ENCODE assay signal across 17 cellular contexts in the genomic region with DNA sequence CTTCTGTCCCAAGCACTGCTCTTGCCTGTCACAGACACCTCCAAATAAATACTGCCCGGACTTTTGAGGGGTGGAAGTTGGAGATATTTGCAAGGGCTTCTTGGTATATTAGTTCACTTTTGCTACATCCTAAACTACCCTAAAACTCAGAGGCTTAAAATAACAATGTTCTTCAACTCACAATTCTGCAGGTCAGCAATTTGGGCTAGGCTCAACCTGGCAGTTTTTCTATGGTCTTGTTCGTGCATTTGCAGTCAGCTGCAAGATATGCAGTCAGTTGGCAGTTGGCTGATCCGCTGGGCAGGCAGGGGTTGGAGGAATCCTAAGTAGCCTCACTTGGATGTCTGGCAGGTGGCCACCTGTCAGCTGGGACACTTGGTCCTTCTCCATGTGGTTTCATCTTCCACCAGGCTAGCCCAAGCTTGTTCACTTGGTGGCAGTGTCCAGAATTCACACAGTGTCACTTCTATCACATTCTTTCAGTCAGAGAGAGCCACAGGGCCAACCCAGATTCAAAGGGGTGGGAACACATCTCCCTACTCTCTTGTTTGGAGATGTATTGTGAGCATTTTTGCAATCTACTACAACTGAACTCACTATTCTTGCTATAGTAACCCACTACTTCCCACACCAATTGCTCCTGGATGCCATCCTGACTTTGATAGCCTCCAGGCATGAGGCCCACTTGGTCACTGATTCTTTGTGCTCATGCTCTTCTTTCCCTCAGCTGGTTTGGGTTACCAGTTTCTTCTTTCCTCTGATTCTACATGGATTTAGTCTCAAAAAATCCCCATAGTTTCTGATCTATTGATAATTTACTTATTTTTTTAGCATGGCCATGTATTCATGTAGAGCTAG.
"Had no signal": no experiment of that assay in that cellular context is flagged by ENCODE, and none has a peak within 500 bp of the region (broad histone marks: within the 10 kb centered on the region; RNA-seq: fewer than 3 reads in every experiment).

No MANE protein-coding gene starts in this region.

- H2AFZ ChIP-seq: neural progenitor cell had no signal

- H3K9me3 ChIP-seq: body of pancreas, mucosa of descending colon, thyroid gland had no signal

- H3K27ac ChIP-seq: body of pancreas, dorsolateral prefrontal cortex, epithelial cell of prostate, foreskin keratinocyte, left lung, neural progenitor cell, thyroid gland had no signal

- H3K27me3 ChIP-seq: body of pancreas, dorsolateral prefrontal cortex, foreskin keratinocyte, left lung, neural progenitor cell, thyroid gland had no signal

- H3K36me3 ChIP-seq: left lung, neural progenitor cell, thyroid gland had no signal

- DNase-seq: activated CD4-positive, alpha-beta T cell treated with anti-CD3 and anti-CD28 coated beads, Interleukin-2, amount 10 ng/mL, durations not matched to agents 7 days and 5 days; activated CD8-positive, alpha-beta T cell treated with anti-CD3 and anti-CD28 coated beads, Interleukin-2, amount 10 ng/mL, durations not matched to agents 7 days and 5 days; activated naive CD4-positive, alpha-beta T cell treated with anti-CD3 and anti-CD28 coated beads for 36 hours; activated T-cell treated with anti-CD3 and anti-CD28 coated beads, Interleukin-2, amount 50 U/mL, for 24 hours; body of pancreas; central memory CD4-positive, alpha-beta T cell; dorsolateral prefrontal cortex; foreskin keratinocyte; kidney; left lung; mucosa of descending colon; naive thymus-derived CD4-positive, alpha-beta T cell; stimulated activated CD4-positive, alpha-beta T cell treated with anti-CD3 and anti-CD28 coated beads, Interleukin-2, amount 100 ng/mL, for 24 hours; stimulated activated naive CD4-positive, alpha-beta T cell treated with Interleukin-2 at 50 U/mL for 16 hours; thyroid gland had no signal

- H3K4me2 ChIP-seq: neural progenitor cell had no signal

- H3K4me1 ChIP-seq: body of pancreas, foreskin keratinocyte, left lung, neural progenitor cell, thyroid gland had no signal

- ATAC-seq: activated CD8-positive, alpha-beta T cell treated with anti-CD3 and anti-CD28 coated beads, Interleukin-2, amount 10 ng/mL, durations not matched to agents 7 days and 5 days; body of pancreas; foreskin keratinocyte; left lung; mucosa of descending colon; naive thymus-derived CD4-positive, alpha-beta T cell had no signal

- H3K9ac ChIP-seq: neural progenitor cell had no signal

- H3K4me3 ChIP-seq: body of pancreas, dorsolateral prefrontal cortex, left lung, mucosa of descending colon, neural progenitor cell, thyroid gland had no signal
